ENCODE assay signal across 13 cellular contexts in genomic region chr16:31352344-31353115, GRCh38. TPM values are rescaled to one million over a fixed set of nuclear protein-coding genes. Genes with fewer than 3 reads are reported as not detected.
DNase-seq lines count a peak whose midpoint lies in the region; ATAC-seq and TF ChIP-seq lines count a peak whose summit lies in the region.
"Had no signal": no experiment of that assay in that cellular context is flagged by ENCODE, and none has a peak within 500 bp of the region (broad histone marks: within the 10 kb centered on the region; RNA-seq: fewer than 3 reads in every experiment).

No MANE protein-coding gene starts in this region.

- DNase-seq in CD8-positive, alpha-beta T cell = no peak
- DNase-seq in activated T-helper 1 cell treated with anti-CD3 and anti-CD28 coated beads, Interleukin-12 subunit alpha, Interleukin-12 subunit beta, Interleukin-2, Interleukin-4 antibody, amounts not matched to agents 30 ng/mL and 10 ng/mL and 1 ng/mL, durations not matched to agents 14 hours and 24 hours and 36 hours (ENCODE audit: low spot score) = no peak
- peak; percentile 45 for DNase-seq in naive B cell
- no peak for DNase-seq in mesothelial cell of epicardium (ENCODE audit: low spot score in 2 of 2, unreplicated experiment in 2 of 2)
- no peak for DNase-seq in NCI-H2196 treated with DMSO at 0.1 percent for 48 hours (lab: John Stamatoyannopoulos, UW; ENCODE audit: unreplicated experiment)
- DNase-seq in MG63 = no peak
- DNase-seq: activated CD4-positive, CD25-positive, alpha-beta regulatory T cell; DND-41; NCI-H524; stimulated activated CD4-positive, alpha-beta T cell treated with anti-CD3 and anti-CD28 coated beads, Interleukin-2, amount 100 ng/mL, for 24 hours had no signal

- intact Hi-C loops in CD8-positive, alpha-beta T cell (cut with DNase I, micrococcal nuclease) = loop anchor here in 1 of 2 experiments (10.0 kb wide), 1 partner anchor 92 kb away; the partner anchor contains the start of gene ZNF843
- intact Hi-C loops in activated T-helper 1 cell treated with anti-CD3 and anti-CD28 coated beads, Interleukin-12 subunit alpha, Interleukin-12 subunit beta, Interleukin-2, Interleukin-4 antibody, amounts not matched to agents 30 ng/mL and 10 ng/mL and 1 ng/mL, durations not matched to agents 14 hours and 24 hours and 36 hours (cut with micrococcal nuclease) = loop anchor here (5.0 to 10.0 kb wide), 3 partner anchors 48 to 278 kb away; partner anchors contain the start of genes BCKDK, ZNF646 and ZNF668

- H3K36me3 Mint-ChIP-seq in CD8-positive, alpha-beta T cell = no peaks in the 10 kb centered on the region
- H3K36me3 Mint-ChIP-seq in IgD-negative memory B cell (peaks cover 3% of the 10 kb centered on the region), naive B cell (no peaks in the 10 kb centered on the region), mesothelial cell of epicardium (no peaks in the 10 kb centered on the region)
- H3K36me3 Mint-ChIP-seq in activated T-helper 1 cell treated with anti-CD3 and anti-CD28 coated beads, Interleukin-12 subunit alpha, Interleukin-12 subunit beta, Interleukin-2, Interleukin-4 antibody, amounts not matched to agents 30 ng/mL and 10 ng/mL and 1 ng/mL, durations not matched to agents 14 hours and 24 hours and 36 hours (ENCODE audit: low read depth) = peaks cover 12% of the 10 kb centered on the region

- POLR2A ChIA-PET in CD8-positive, alpha-beta T cell (lab: Charles Lee) = no interaction called here

- H3K27ac Mint-ChIP-seq in CD8-positive, alpha-beta T cell = peak overlapping the region; percentile 52
- peak overlapping the region; percentile 82 to 97 (median 93) for H3K27ac Mint-ChIP-seq in IgD-negative memory B cell
- H3K27ac Mint-ChIP-seq in activated T-helper 1 cell treated with anti-CD3 and anti-CD28 coated beads, Interleukin-12 subunit alpha, Interleukin-12 subunit beta, Interleukin-2, Interleukin-4 antibody, amounts not matched to agents 30 ng/mL and 10 ng/mL and 1 ng/mL, durations not matched to agents 14 hours and 24 hours and 36 hours = peak overlapping the region; percentile 89
- H3K27ac Mint-ChIP-seq in naive B cell = peak overlapping the region; percentile 37 to 95 (median 89)
- H3K27ac Mint-ChIP-seq in mesothelial cell of epicardium = no peak overlapping the region

- CTCF ChIA-PET in CD8-positive, alpha-beta T cell (lab: Charles Lee) = no interaction called here

- H3K27me3 ChIP-seq in CD8-positive, alpha-beta T cell (ENCODE audit: insufficient read depth, low read length) = no peaks in the 10 kb centered on the region
- H3K27me3 ChIP-seq in MG63 = no peaks in the 10 kb centered on the region; the same call in 1 of the 2 replicates
- H3K27me3 ChIP-seq: body of pancreas had no signal

- no peak overlapping the region for H3K4me3 ChIP-seq in CD8-positive, alpha-beta T cell (ENCODE audit: low read depth, low read length)
- no peak overlapping the region for H3K4me3 ChIP-seq in MG63
- H3K4me3 ChIP-seq: body of pancreas had no signal

- no peaks in the 10 kb centered on the region for H3K27me3 Mint-ChIP-seq in CD8-positive, alpha-beta T cell (ENCODE audit: low read depth)
- H3K27me3 Mint-ChIP-seq in IgD-negative memory B cell (peaks cover 2% of the 10 kb centered on the region), naive B cell (peaks cover 0 to 4% (median 0%) of the 10 kb centered on the region in 3 donors), mesothelial cell of epicardium (ENCODE audit: low read depth) (peaks cover 32% of the 10 kb centered on the region)
- H3K27me3 Mint-ChIP-seq in activated T-helper 1 cell treated with anti-CD3 and anti-CD28 coated beads, Interleukin-12 subunit alpha, Interleukin-12 subunit beta, Interleukin-2, Interleukin-4 antibody, amounts not matched to agents 30 ng/mL and 10 ng/mL and 1 ng/mL, durations not matched to agents 14 hours and 24 hours and 36 hours (ENCODE audit: insufficient read depth) = peaks cover 2% of the 10 kb centered on the region

- no peak for ATAC-seq in CD8-positive, alpha-beta T cell
- ATAC-seq in naive B cell (ENCODE audit: low read depth in 2 of 2) (peak; percentile 75 to 81), GM19035 (IDR thresholded peaks at IDR 0.05; ENCODE audit: unreplicated experiment) (no peak)

- no peaks in the 10 kb centered on the region for H3K9me3 ChIP-seq in CD8-positive, alpha-beta T cell (ENCODE audit: low read length)
- H3K9me3 ChIP-seq in MG63 = no peaks in the 10 kb centered on the region
- H3K9me3 ChIP-seq: body of pancreas had no signal

- peaks cover 24% of the 10 kb centered on the region for H3K4me1 ChIP-seq in CD8-positive, alpha-beta T cell (ENCODE audit: insufficient read depth, low read length)
- H3K4me1 ChIP-seq: body of pancreas had no signal

- no peak overlapping the region for H3K27ac ChIP-seq in CD8-positive, alpha-beta T cell (ENCODE audit: low read depth, low read length)

- no peaks in the 10 kb centered on the region for H3K36me3 ChIP-seq in CD8-positive, alpha-beta T cell (ENCODE audit: insufficient read depth, low read length)
- H3K36me3 ChIP-seq in MG63 = no peaks in the 10 kb centered on the region

- TF ChIP-seq CTCF in CD8-positive, alpha-beta T cell (IDR thresholded peaks at IDR 0.05) = no peak
- TF ChIP-seq CTCF in mesothelial cell of epicardium (IDR thresholded peaks at IDR 0.05; ENCODE audit: unreplicated experiment) = no peak

- no peaks in the 10 kb centered on the region for H3K9me3 Mint-ChIP-seq in CD8-positive, alpha-beta T cell
- H3K9me3 Mint-ChIP-seq in IgD-negative memory B cell (no peaks in the 10 kb centered on the region), naive B cell (no peaks in the 10 kb centered on the region), mesothelial cell of epicardium (no peaks in the 10 kb centered on the region)
- peaks cover 5% of the 10 kb centered on the region for H3K9me3 Mint-ChIP-seq in activated T-helper 1 cell treated with anti-CD3 and anti-CD28 coated beads, Interleukin-12 subunit alpha, Interleukin-12 subunit beta, Interleukin-2, Interleukin-4 antibody, amounts not matched to agents 30 ng/mL and 10 ng/mL and 1 ng/mL, durations not matched to agents 14 hours and 24 hours and 36 hours

- no peak overlapping the region for H3K4me3 Mint-ChIP-seq in CD8-positive, alpha-beta T cell
- H3K4me3 Mint-ChIP-seq in IgD-negative memory B cell (peak overlapping the region; percentile 66 to 96 (median 86)), naive B cell (peak overlapping the region in 7 of 8 donors; percentile 36 to 91 (median 74)), mesothelial cell of epicardium (no peak overlapping the region)
- H3K4me3 Mint-ChIP-seq in activated T-helper 1 cell treated with anti-CD3 and anti-CD28 coated beads, Interleukin-12 subunit alpha, Interleukin-12 subunit beta, Interleukin-2, Interleukin-4 antibody, amounts not matched to agents 30 ng/mL and 10 ng/mL and 1 ng/mL, durations not matched to agents 14 hours and 24 hours and 36 hours = peak overlapping the region; percentile 55

- peaks cover 41% of the 10 kb centered on the region for H3K4me1 Mint-ChIP-seq in CD8-positive, alpha-beta T cell (ENCODE audit: low read depth)
- peaks cover 45 to 75% (median 68%) of the 10 kb centered on the region in 3 donors for H3K4me1 Mint-ChIP-seq in IgD-negative memory B cell
- peaks cover 82% of the 10 kb centered on the region for H3K4me1 Mint-ChIP-seq in activated T-helper 1 cell treated with anti-CD3 and anti-CD28 coated beads, Interleukin-12 subunit alpha, Interleukin-12 subunit beta, Interleukin-2, Interleukin-4 antibody, amounts not matched to agents 30 ng/mL and 10 ng/mL and 1 ng/mL, durations not matched to agents 14 hours and 24 hours and 36 hours (ENCODE audit: low read depth)
- peaks cover 53 to 69% (median 59%) of the 10 kb centered on the region in 3 donors for H3K4me1 Mint-ChIP-seq in naive B cell
- no peaks in the 10 kb centered on the region for H3K4me1 Mint-ChIP-seq in mesothelial cell of epicardium

RNA-seq across cellular contexts. Expression of gene ITGAX, which starts 2.4 kb away (rescaled TPM):
- total RNA-seq in CD8-positive, alpha-beta T cell = 1 to 10 TPM; 1.7 to 2.3 TPM
- 6.2 TPM for polyA plus RNA-seq in IgD-negative memory B cell
- 63.8 and 65.0 TPM in 2 replicates for total RNA-seq in activated T-helper 1 cell treated with anti-CD3 and anti-CD28 coated beads, Interleukin-12 subunit alpha, Interleukin-12 subunit beta, Interleukin-2, Interleukin-4 antibody, amounts not matched to agents 30 ng/mL and 10 ng/mL and 1 ng/mL, durations not matched to agents 14 hours and 24 hours and 36 hours
- polyA plus RNA-seq in naive B cell (ENCODE audit: low read depth in 6 of 6) = 1 to 10 TPM in 2 of 6 donors, under 1 TPM in 2, not detected in 2; 0.57 to 1.1 (median 0.91) TPM
- not detected in 3 replicates for total RNA-seq in mesothelial cell of epicardium
- 0.46 TPM in 1 of 2 replicates, not detected in the other for total RNA-seq in MG63 (2014; rRNA removed; shearing (Covaris generic); ENCODE audit: low replicate concordance)

RNA-seq across cellular contexts. Expression of gene ITGAD, which starts 40.6 kb away (rescaled TPM):
- under 1 TPM in 1 of 2 experiments, not detected in 1; 0.16 TPM for total RNA-seq in CD8-positive, alpha-beta T cell
- not detected for polyA plus RNA-seq in IgD-negative memory B cell
- total RNA-seq in activated T-helper 1 cell treated with anti-CD3 and anti-CD28 coated beads, Interleukin-12 subunit alpha, Interleukin-12 subunit beta, Interleukin-2, Interleukin-4 antibody, amounts not matched to agents 30 ng/mL and 10 ng/mL and 1 ng/mL, durations not matched to agents 14 hours and 24 hours and 36 hours = not detected in 2 replicates
- not detected for polyA plus RNA-seq in naive B cell (ENCODE audit: low read depth in 6 of 6)
- not detected in 3 replicates for total RNA-seq in mesothelial cell of epicardium
- not detected in 2 replicates for total RNA-seq in MG63 (2014; rRNA removed; shearing (Covaris generic); ENCODE audit: low replicate concordance)
- total RNA-seq: body of pancreas had no signal

Comparison
In these comparisons a context has a peak if more than half of its experiments do, and no peak if none do; other contexts are left out.
1. ATAC-seq: peak in naive B cell (2 of 2); none in CD8-positive, alpha-beta T cell (single experiment) and GM19035 (single experiment).
2. H3K4me3 Mint-ChIP-seq: peak in IgD-negative memory B cell (4 of 4), activated T-helper 1 cell treated with anti-CD3 and anti-CD28 coated beads, Interleukin-12 subunit alpha, Interleukin-12 subunit beta, Interleukin-2, Interleukin-4 antibody, amounts not matched to agents 30 ng/mL and 10 ng/mL and 1 ng/mL, durations not matched to agents 14 hours and 24 hours and 36 hours (single experiment) and naive B cell (7 of 8); none in CD8-positive, alpha-beta T cell (single experiment) and mesothelial cell of epicardium (single experiment).
3. RNA of gene ITGAX, which starts 2.4 kb away (total RNA-seq): 63.8 to 65.0 TPM in activated T-helper 1 cell treated with anti-CD3 and anti-CD28 coated beads, Interleukin-12 subunit alpha, Interleukin-12 subunit beta, Interleukin-2, Interleukin-4 antibody, amounts not matched to agents 30 ng/mL and 10 ng/mL and 1 ng/mL, durations not matched to agents 14 hours and 24 hours and 36 hours; 1.7 to 2.3 TPM in CD8-positive, alpha-beta T cell, 0.46 TPM in MG63 and not detected in mesothelial cell of epicardium; every median in the first group is over 10 times any median in the second.